In genomic region chr12:45704968-45705367, GRCh38 we compare ENCODE assay signal across 18 cellular contexts.
"Had no signal": no experiment of that assay in that cellular context is flagged by ENCODE, and none has a peak within 500 bp of the region (broad histone marks: within the 10 kb centered on the region; RNA-seq: fewer than 3 reads in every experiment).

No MANE protein-coding gene starts in this region.

- H3K4me1 ChIP-seq: lower lobe of right lung, suprapubic skin, thyroid gland, upper lobe of left lung, uterus had no signal

- H3K4me3 ChIP-seq: lower lobe of right lung, psoas muscle, smooth muscle cell, suprapubic skin, thyroid gland, upper lobe of left lung, uterus had no signal

- DNase-seq: cerebellar nuclear complex; foreskin melanocyte; head of caudate nucleus; hypothalamus; kidney glomerular epithelial cell; lower lobe of right lung; naive B cell; psoas muscle; retina; stimulated activated CD4-positive, alpha-beta T cell treated with anti-CD3 and anti-CD28 coated beads, Interleukin-2, amount 100 ng/mL, for 48 hours; stimulated activated naive CD8-positive, alpha-beta T cell treated with anti-CD3 and anti-CD28 coated beads, Interleukin-15, Interleukin-2, amounts not matched to agents 100 U/mL and 50 U/mL, for 24 hours; thyroid gland; upper lobe of left lung; uterus had no signal

- ATAC-seq: left lobe of liver; lower lobe of right lung; stimulated activated naive CD8-positive, alpha-beta T cell treated with anti-CD3 and anti-CD28 coated beads, Interleukin-15, Interleukin-2, amounts not matched to agents 100 U/mL and 50 U/mL, for 24 hours had no signal

- H3K36me3 ChIP-seq: lower lobe of right lung, neutrophil, suprapubic skin, thyroid gland, upper lobe of left lung, uterus had no signal

- H3K9me3 ChIP-seq: neutrophil, psoas muscle, thyroid gland had no signal

- H3K27ac ChIP-seq: lower lobe of right lung, psoas muscle, suprapubic skin, thyroid gland, upper lobe of left lung, uterus had no signal

- H3K27me3 ChIP-seq: neutrophil, suprapubic skin, thyroid gland, upper lobe of left lung, uterus had no signal
